ENCODE assay signal across 21 cellular contexts in the genomic region with DNA sequence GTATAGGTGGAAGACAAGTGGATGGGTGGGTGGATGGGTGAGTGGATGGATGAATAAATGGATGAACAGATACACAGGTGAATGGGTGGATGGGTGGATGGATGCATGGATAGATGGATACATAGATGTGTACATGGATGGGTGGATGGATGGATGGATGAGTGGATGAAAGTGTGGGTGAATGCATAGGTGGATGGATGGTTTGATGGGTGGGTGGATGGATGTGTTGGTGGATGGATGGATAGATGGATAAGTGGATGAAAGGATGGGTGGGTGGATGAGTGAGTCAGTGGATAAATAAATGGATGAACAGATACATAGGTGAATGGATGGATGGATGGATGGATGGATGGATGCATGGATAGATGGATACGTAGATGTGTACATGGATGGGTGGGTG. TPM values are rescaled to one million over a fixed set of nuclear protein-coding genes. Genes with fewer than 3 reads are reported as not detected.
"Had no signal": no experiment of that assay in that cellular context is flagged by ENCODE, and none has a peak within 500 bp of the region (broad histone marks: within the 10 kb centered on the region; RNA-seq: fewer than 3 reads in every experiment).

No MANE protein-coding gene starts in this region.

- DNase-seq: effector CD4-positive, alpha-beta T cell; heart right ventricle; hypothalamus; kidney glomerular epithelial cell; mucosa of descending colon; naive thymus-derived CD8-positive, alpha-beta T cell; nucleus accumbens; ovary; stimulated activated CD4-positive, alpha-beta T cell treated with anti-CD3 and anti-CD28 coated beads, Interleukin-2, amount 100 ng/mL, for 24 hours; stimulated activated CD4-positive, alpha-beta T cell treated with anti-CD3 and anti-CD28 coated beads, Interleukin-4, amount 100 ng/mL, for 4 hours; stimulated activated naive B cell treated with anti-CD40 and anti-IgM and Interleukin-4, amounts not matched to agents 10 μg/mL and 1 μg/mL and 100 μg/mL, for 72 hours had no signal

- H3K36me3 Mint-ChIP-seq: naive thymus-derived CD8-positive, alpha-beta T cell; neural progenitor cell; type B pancreatic cell had no signal

- H3K36me3 ChIP-seq: heart right ventricle, neural progenitor cell, ovary, right atrium auricular region, sigmoid colon had no signal

- H3K4me3 Mint-ChIP-seq: neural progenitor cell, type B pancreatic cell had no signal

- H3K27me3 ChIP-seq: neural progenitor cell, ovary, right atrium auricular region, sigmoid colon had no signal

- H3K27ac Mint-ChIP-seq: neural progenitor cell; stimulated activated naive B cell treated with anti-CD40 and anti-IgM and Interleukin-4, amounts not matched to agents 10 μg/mL and 1 μg/mL and 100 μg/mL, for 72 hours; type B pancreatic cell had no signal

- H3K4me3 ChIP-seq: coronary artery, heart right ventricle, mucosa of descending colon, neural progenitor cell, ovary, right atrium auricular region, sigmoid colon, skin epidermis had no signal

- H3K27ac ChIP-seq: coronary artery, heart right ventricle, neural progenitor cell, ovary, right atrium auricular region, sigmoid colon, skin epidermis had no signal

- ATAC-seq: heart right ventricle; mucosa of descending colon; naive thymus-derived CD8-positive, alpha-beta T cell; stimulated activated naive B cell treated with anti-CD40 and anti-IgM and Interleukin-4, amounts not matched to agents 10 μg/mL and 1 μg/mL and 100 μg/mL, for 72 hours had no signal

- H3K9me3 Mint-ChIP-seq: type B pancreatic cell had no signal

- H3K9me3 ChIP-seq: heart right ventricle, mucosa of descending colon, ovary, right atrium auricular region, sigmoid colon had no signal

RNA-seq across cellular contexts. Expression of gene CRLF2, which starts 1.6 kb away (rescaled TPM):
- total RNA-seq: frontal cortex; glomerular endothelial cell; lung microvascular endothelial cell; naive thymus-derived CD8-positive, alpha-beta T cell; ovary; right atrium auricular region had no signal

RNA-seq across cellular contexts. Expression of gene CSF2RA, which starts 57.8 kb away (rescaled TPM):
- total RNA-seq: dermis microvascular lymphatic vessel endothelial cell, glomerular endothelial cell, lung microvascular endothelial cell had no signal
